8 cellular contexts compared by ENCODE assay signal in the genomic region with DNA sequence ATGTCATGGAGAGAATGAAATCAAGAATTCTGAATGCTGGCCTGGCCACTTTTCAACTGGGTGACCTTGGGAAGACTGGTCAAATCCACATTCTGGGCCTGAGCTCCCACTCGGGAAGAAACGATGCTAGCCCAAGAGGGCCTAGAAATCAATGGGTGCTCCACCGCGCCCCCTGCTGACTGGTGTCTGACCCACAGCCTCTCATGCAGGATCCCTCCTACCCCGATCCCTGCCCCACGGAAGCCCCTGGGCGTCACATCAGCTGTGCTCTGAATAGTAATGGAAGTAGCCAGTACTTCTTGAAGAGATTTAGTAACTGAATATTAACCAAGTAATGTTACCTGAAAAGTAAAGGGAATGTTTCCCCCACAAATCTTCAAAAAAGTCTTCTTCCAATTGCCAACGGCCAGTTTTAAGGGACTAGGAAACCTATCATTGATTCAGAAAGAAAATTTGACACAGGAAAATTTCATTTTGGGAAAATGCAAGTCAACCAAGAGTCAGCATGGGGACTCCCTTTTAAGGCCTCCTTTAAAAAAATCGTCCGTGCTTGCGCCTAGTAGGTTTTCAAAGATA. TPM values are rescaled to one million over a fixed set of nuclear protein-coding genes. Genes with fewer than 3 reads are reported as not detected.
DNase-seq lines count a peak whose midpoint lies in the region; ATAC-seq and TF ChIP-seq lines count a peak whose summit lies in the region.

No MANE protein-coding gene starts in this region.

- H3K36me3 ChIP-seq in GM06990 (ENCODE audit: control insufficient read depth, insufficient read depth, low read length) = peaks cover 7% of the 10 kb centered on the region
- H3K36me3 ChIP-seq in RWPE2 (ENCODE audit: low read depth) = 0 out of 2 replicates have a peak, but pooled peaks cover 3% of the 10 kb centered on the region

- no peak overlapping the region for H3K27ac ChIP-seq in RWPE2 (ENCODE audit: poor library complexity, severe bottlenecking)

- POLR2A ChIA-PET in AG04449 (lab: Yijun Ruan, JAX) = no interaction called here

- H3K4me3 Mint-ChIP-seq in glutamatergic neuron (ENCODE audit: unreplicated experiment) = no peak overlapping the region
- H3K4me3 Mint-ChIP-seq in activated T-helper 17 cell treated with anti-CD3 and anti-CD28 coated beads, Interleukin-2, amount 50 U/mL, for 72 hours = no peak overlapping the region

- DNase-seq in AG04449 (ENCODE audit: low read depth, low spot score) = no peak
- no peak for DNase-seq in GM06990 (ENCODE audit: extremely low read depth, insufficient read length)
- DNase-seq in RWPE2 (ENCODE audit: low spot score) = no peak
- DNase-seq in glutamatergic neuron = peak; percentile 67
- DNase-seq in mucosa of gallbladder (ENCODE audit: low spot score) = no peak

- H3K36me3 Mint-ChIP-seq in glutamatergic neuron (ENCODE audit: unreplicated experiment) = no peaks in the 10 kb centered on the region
- no peaks in the 10 kb centered on the region for H3K36me3 Mint-ChIP-seq in activated T-helper 17 cell treated with anti-CD3 and anti-CD28 coated beads, Interleukin-2, amount 50 U/mL, for 72 hours (ENCODE audit: low read depth)

- CTCF ChIA-PET in AG04449 (lab: Yijun Ruan, JAX) = interaction anchor here (0.9 to 4.5 kb wide), 9 partner anchors 9 to 641 kb away, joined by 3 to 23 read pairs (median 4); no protein-coding TSS in a partner anchor

- no peaks in the 10 kb centered on the region for H3K9me3 ChIP-seq in RWPE2 (ENCODE audit: severe bottlenecking)

- no peak overlapping the region for H3K27ac Mint-ChIP-seq in glutamatergic neuron (ENCODE audit: unreplicated experiment)
- no peak overlapping the region for H3K27ac Mint-ChIP-seq in activated T-helper 17 cell treated with anti-CD3 and anti-CD28 coated beads, Interleukin-2, amount 50 U/mL, for 72 hours

- no peak for ATAC-seq in RWPE2 (ENCODE audit: low read depth)
- no peak for ATAC-seq in GM21390 (IDR thresholded peaks at IDR 0.05; ENCODE audit: unreplicated experiment)
- ATAC-seq in GM18858 (IDR thresholded peaks at IDR 0.05; ENCODE audit: unreplicated experiment) = no peak
- ATAC-seq in activated T-helper 17 cell treated with anti-CD3 and anti-CD28 coated beads, Interleukin-2, amount 50 U/mL, for 72 hours (replicated peaks) = no peak

- no peaks in the 10 kb centered on the region for H3K4me1 ChIP-seq in RWPE2 (ENCODE audit: insufficient read depth, poor library complexity, severe bottlenecking)

- H3K27me3 ChIP-seq in GM06990 (replicated peaks; ENCODE audit: control insufficient read depth, insufficient read depth, low read length) = no peaks in the 10 kb centered on the region
- no peaks in the 10 kb centered on the region for H3K27me3 ChIP-seq in RWPE2 (ENCODE audit: insufficient read depth, poor library complexity, severe bottlenecking)

- peak; percentile 59 for TF ChIP-seq CTCF in AG04449 (IDR thresholded peaks at IDR 0.05; ENCODE audit: insufficient read depth, low read length, missing control alignments)
- peak; percentile 67 for TF ChIP-seq CTCF in GM06990 (IDR thresholded peaks at IDR 0.05; ENCODE audit: insufficient read depth, low read length, poor library complexity, severe bottlenecking)
- peak; percentile 36 for TF ChIP-seq CTCF in RWPE2 (IDR thresholded peaks at IDR 0.05; ENCODE audit: poor library complexity, severe bottlenecking)
- peak; percentile 69 for TF ChIP-seq CTCF in glutamatergic neuron (IDR thresholded peaks at IDR 0.05; ENCODE audit: partially characterized antibody, unreplicated experiment)

- H3K27me3 Mint-ChIP-seq in glutamatergic neuron (ENCODE audit: unreplicated experiment) = peaks cover 2% of the 10 kb centered on the region
- no peaks in the 10 kb centered on the region for H3K27me3 Mint-ChIP-seq in activated T-helper 17 cell treated with anti-CD3 and anti-CD28 coated beads, Interleukin-2, amount 50 U/mL, for 72 hours

- H3K4me3 ChIP-seq in AG04449 (ENCODE audit: low read depth, low read length) = no peak overlapping the region
- no peak overlapping the region for H3K4me3 ChIP-seq in GM06990 (replicated peaks; ENCODE audit: low read depth, low read length)
- no peak overlapping the region for H3K4me3 ChIP-seq in RWPE2 (ENCODE audit: severe bottlenecking)

- peaks cover 9% of the 10 kb centered on the region for H3K9me3 Mint-ChIP-seq in glutamatergic neuron (ENCODE audit: unreplicated experiment)
- H3K9me3 Mint-ChIP-seq in activated T-helper 17 cell treated with anti-CD3 and anti-CD28 coated beads, Interleukin-2, amount 50 U/mL, for 72 hours = no peaks in the 10 kb centered on the region

- H3K4me1 Mint-ChIP-seq in glutamatergic neuron (ENCODE audit: low read depth, unreplicated experiment) = peaks cover 19% of the 10 kb centered on the region
- no peaks in the 10 kb centered on the region for H3K4me1 Mint-ChIP-seq in activated T-helper 17 cell treated with anti-CD3 and anti-CD28 coated beads, Interleukin-2, amount 50 U/mL, for 72 hours

RNA-seq across cellular contexts. Expression of a gene that starts 43.9 kb away (rescaled TPM):
- total RNA-seq in glutamatergic neuron (ENCODE audit: unreplicated experiment) (6.8 TPM), mucosa of gallbladder (0.06 TPM)
- total RNA-seq in activated T-helper 17 cell treated with anti-CD3 and anti-CD28 coated beads, Interleukin-2, amount 50 U/mL, for 72 hours = under 1 TPM; 0.06 to 0.45 TPM
